ENCODE assay signal across 11 cellular contexts in genomic region chr6:138844203-138844602, GRCh38. TPM values are rescaled to one million over a fixed set of nuclear protein-coding genes. Genes with fewer than 3 reads are reported as not detected.
DNase-seq lines count a peak whose midpoint lies in the region; ATAC-seq and TF ChIP-seq lines count a peak whose summit lies in the region.
"Had no signal": no experiment of that assay in that cellular context is flagged by ENCODE, and none has a peak within 500 bp of the region (broad histone marks: within the 10 kb centered on the region; RNA-seq: fewer than 3 reads in every experiment).

No MANE protein-coding gene starts in this region.

- no peaks in the 10 kb centered on the region for H3K27me3 ChIP-seq in mesenchymal stem cell (ENCODE audit: control insufficient read depth in 1 of 2, insufficient read depth in 1 of 2, low read length in 2 of 2)
- no peaks in the 10 kb centered on the region for H3K27me3 ChIP-seq in transverse colon

- intact Hi-C loops in transverse colon (cut with DNase I; ENCODE audit: low total_unique reads) = no loop called here

- H3K36me3 ChIP-seq in mesenchymal stem cell (ENCODE audit: control insufficient read depth in 1 of 2, insufficient read depth in 2 of 2, low read depth in 1 of 2, low read length in 2 of 2) (no peaks in the 10 kb centered on the region), transverse colon (no peaks in the 10 kb centered on the region)

- no peak overlapping the region for H3K18ac ChIP-seq in mesenchymal stem cell (ENCODE audit: low read depth in 1 of 2, low read length in 2 of 2)

- H2BK120ac ChIP-seq in mesenchymal stem cell (ENCODE audit: low read depth, low read length) = no peak overlapping the region

- no peak overlapping the region for H2BK12ac ChIP-seq in mesenchymal stem cell (ENCODE audit: low read length in 2 of 2)

- H3K4me3 ChIP-seq in AG10803 (ENCODE audit: low read length) (peak overlapping the region; percentile 17; the same call in 1 of the 2 replicates), mesenchymal stem cell (ENCODE audit: insufficient read depth in 1 of 2, low read depth in 1 of 2, low read length in 2 of 2) (peak overlapping the region in 1 of 2 experiments; percentile 45), transverse colon (no peak overlapping the region)
- H3K4me3 ChIP-seq: coronary artery had no signal

- no peaks in the 10 kb centered on the region for H3K4me1 Mint-ChIP-seq in activated T-cell treated with anti-CD3 and anti-CD28 coated beads, Interleukin-2, amount 50 U/mL, for 72 hours (ENCODE audit: low read depth)

- no peak overlapping the region for H2BK15ac ChIP-seq in mesenchymal stem cell (ENCODE audit: low read depth, poor library complexity, severe bottlenecking)

- no peak for ATAC-seq in activated naive CD4-positive, alpha-beta T cell treated with anti-CD3 and anti-CD28 coated beads, Interleukin-2, amount 50 U/mL, for 72 hours
- ATAC-seq in activated T-cell treated with anti-CD3 and anti-CD28 coated beads, Interleukin-2, amount 50 U/mL, for 72 hours (replicated peaks in 1 of 2) = no peak
- no peak for ATAC-seq in GM21723 (IDR thresholded peaks at IDR 0.05; ENCODE audit: unreplicated experiment)

- H2AFZ ChIP-seq in mesenchymal stem cell (ENCODE audit: low read depth, low read length) = no peak overlapping the region

- 69% methylated on average over 9 of the region's 9 CpGs for WGBS in mesenchymal stem cell
- 46 to 48% methylated on average over 4 to 9 of the region's 9 CpGs for WGBS in transverse colon (ENCODE audit: low coverage in 1 of 2), 2 donors

- H3K4ac ChIP-seq in mesenchymal stem cell (ENCODE audit: low read depth in 1 of 2, low read length in 2 of 2) = no peak overlapping the region

- no peaks in the 10 kb centered on the region for H3K9me3 Mint-ChIP-seq in activated naive CD4-positive, alpha-beta T cell treated with anti-CD3 and anti-CD28 coated beads, Interleukin-2, amount 50 U/mL, for 72 hours
- peaks cover 0 to 3% of the 10 kb centered on the region in 2 donors for H3K9me3 Mint-ChIP-seq in activated T-cell treated with anti-CD3 and anti-CD28 coated beads, Interleukin-2, amount 50 U/mL, for 72 hours

- H3K9me3 ChIP-seq in mesenchymal stem cell (ENCODE audit: control insufficient read depth, low read length) = no peaks in the 10 kb centered on the region
- no peaks in the 10 kb centered on the region for H3K9me3 ChIP-seq in transverse colon

- peak; percentile 94 for DNase-seq in AG10803 (ENCODE audit: low read depth)
- peak; percentile 27 for DNase-seq in NCI-H146 (lab: John Stamatoyannopoulos, UW)
- DNase-seq in cerebellar cortex (ENCODE audit: low spot score) = peak; percentile 44
- DNase-seq in mesenchymal stem cell = no peak
- DNase-seq in activated naive CD4-positive, alpha-beta T cell treated with anti-CD3 and anti-CD28 coated beads, Interleukin-2, amount 50 U/mL, for 72 hours (ENCODE audit: low spot score in 2 of 2) = no peak
- DNase-seq in activated T-cell treated with anti-CD3 and anti-CD28 coated beads, Interleukin-2, amount 50 U/mL, for 72 hours = no peak
- DNase-seq in transverse colon = no peak
- DNase-seq: NCI-H526 treated with DMSO at 0.1 percent for 48 hours had no signal

- H4K91ac ChIP-seq in mesenchymal stem cell (ENCODE audit: low read length) = no peak overlapping the region

- no peaks in the 10 kb centered on the region for H3K27me3 Mint-ChIP-seq in activated T-cell treated with anti-CD3 and anti-CD28 coated beads, Interleukin-2, amount 50 U/mL, for 72 hours (ENCODE audit: low read depth)

- no peak overlapping the region for H3K14ac ChIP-seq in mesenchymal stem cell (ENCODE audit: low read length in 2 of 2)

- no peak for TF ChIP-seq POLR2A in transverse colon (IDR thresholded peaks at IDR 0.05)

- H2AK5ac ChIP-seq in mesenchymal stem cell (ENCODE audit: low read length, severe bottlenecking) = no peak overlapping the region

- in situ Hi-C loops in transverse colon (cut with MboI; ENCODE audit: low pct_ligation_motif_present in 1 of 4, low pct_unique_long_range_greater_than_20kb in 1 of 4, low sequenced_read_pairs in 3 of 4) = no loop called here

- H3K4me1 ChIP-seq in mesenchymal stem cell (ENCODE audit: control insufficient read depth, insufficient read depth, low read depth, low read length) (no peaks in the 10 kb centered on the region), transverse colon (peaks cover 0 to 6% (median 0%) of the 10 kb centered on the region in 4 donors)

- H3K4me3 Mint-ChIP-seq in activated T-cell treated with anti-CD3 and anti-CD28 coated beads, Interleukin-2, amount 50 U/mL, for 72 hours = no peak overlapping the region
- H3K4me3 Mint-ChIP-seq: T-helper 1 cell treated with Interleukin-12 subunit alpha and Interleukin-12 subunit beta and Interleukin-4 antibody, amounts not matched to agents 30 μg/mL and 1 μg/mL, for 36 hours had no signal

- no peaks in the 10 kb centered on the region for H3K79me1 ChIP-seq in mesenchymal stem cell (replicated peaks; ENCODE audit: low read length, poor library complexity, severe bottlenecking)

- no peak overlapping the region for H3K4me2 ChIP-seq in mesenchymal stem cell (ENCODE audit: low read length, poor library complexity, severe bottlenecking)

- H4K8ac ChIP-seq in mesenchymal stem cell (ENCODE audit: low read length) = no peak overlapping the region

- no peak overlapping the region for H3K23ac ChIP-seq in mesenchymal stem cell (ENCODE audit: low read length in 2 of 2)

- H3K27ac Mint-ChIP-seq in activated naive CD4-positive, alpha-beta T cell treated with anti-CD3 and anti-CD28 coated beads, Interleukin-2, amount 50 U/mL, for 72 hours = no peak overlapping the region
- no peak overlapping the region for H3K27ac Mint-ChIP-seq in activated T-cell treated with anti-CD3 and anti-CD28 coated beads, Interleukin-2, amount 50 U/mL, for 72 hours
- H3K27ac Mint-ChIP-seq: T-helper 1 cell treated with Interleukin-12 subunit alpha and Interleukin-12 subunit beta and Interleukin-4 antibody, amounts not matched to agents 30 μg/mL and 1 μg/mL, for 36 hours had no signal

- no peaks in the 10 kb centered on the region for H3K36me3 Mint-ChIP-seq in activated naive CD4-positive, alpha-beta T cell treated with anti-CD3 and anti-CD28 coated beads, Interleukin-2, amount 50 U/mL, for 72 hours
- H3K36me3 Mint-ChIP-seq in activated T-cell treated with anti-CD3 and anti-CD28 coated beads, Interleukin-2, amount 50 U/mL, for 72 hours (ENCODE audit: insufficient read depth in 2 of 2) = no peaks in the 10 kb centered on the region

- H3K27ac ChIP-seq in mesenchymal stem cell (ENCODE audit: low read length, poor library complexity, severe bottlenecking) (no peak overlapping the region), transverse colon (no peak overlapping the region)
- H3K27ac ChIP-seq: coronary artery had no signal

- TF ChIP-seq CTCF in AG10803 (conservative IDR thresholded peaks at IDR 0.05; ENCODE audit: low read length) (no peak), transverse colon (IDR thresholded peaks at IDR 0.05) (no peak)

- TF ChIP-seq EP300 in transverse colon (IDR thresholded peaks at IDR 0.05; ENCODE audit: low read depth) = no peak

- no peak overlapping the region for H2BK5ac ChIP-seq in mesenchymal stem cell (ENCODE audit: low read depth, low read length, poor library complexity, severe bottlenecking)

- peak overlapping the region; percentile 55 for H3K9ac ChIP-seq in mesenchymal stem cell (ENCODE audit: low read length)

RNA-seq across cellular contexts. Expression of gene ECT2L, which starts 48.3 kb away (rescaled TPM):
- polyA plus RNA-seq in mesenchymal stem cell (2013, experiment 1 of 2) = not detected
- not detected for polyA plus RNA-seq in mesenchymal stem cell (2013, experiment 2 of 2)
- not detected for total RNA-seq in activated naive CD4-positive, alpha-beta T cell treated with anti-CD3 and anti-CD28 coated beads, Interleukin-2, amount 50 U/mL, for 72 hours
- not detected for total RNA-seq in activated T-cell treated with anti-CD3 and anti-CD28 coated beads, Interleukin-2, amount 50 U/mL, for 72 hours
- under 1 TPM in 1 of 4 donors, not detected in 3; 0.16 TPM for total RNA-seq in transverse colon

Comparison
In these comparisons a context has a peak if more than half of its experiments do, and no peak if none do; other contexts are left out.
1. DNase-seq: peak in AG10803 (single experiment), NCI-H146 (single experiment) and cerebellar cortex (single experiment); none in mesenchymal stem cell (single experiment), activated naive CD4-positive, alpha-beta T cell treated with anti-CD3 and anti-CD28 coated beads, Interleukin-2, amount 50 U/mL, for 72 hours (0 of 2), activated T-cell treated with anti-CD3 and anti-CD28 coated beads, Interleukin-2, amount 50 U/mL, for 72 hours (0 of 2) and transverse colon (single experiment).